Comparison of ENCODE assay signal across 34 cellular contexts in genomic region chr2:116949249-116949648, GRCh38.
DNase-seq lines count a peak whose midpoint lies in the region; ATAC-seq, FAIRE-seq and TF ChIP-seq lines count a peak whose summit lies in the region.
"Had no signal": no experiment of that assay in that cellular context is flagged by ENCODE, and none has a peak within 500 bp of the region (broad histone marks: within the 10 kb centered on the region; RNA-seq: fewer than 3 reads in every experiment).

No MANE protein-coding gene starts in this region.

- in situ Hi-C loops in HepG2 (cut with HindIII; ENCODE audit: extremely low pct_ligation_motif_present, low pct_unique_long_range_greater_than_20kb) (no loop called here), K562 (cut with MboI) (no loop called here)

- POLR2A ChIA-PET in HepG2 (lab: Yijun Ruan, JAX) = no interaction called here
- POLR2A ChIA-PET in K562 (lab: Yijun Ruan, JAX) = no interaction called here

- H3K4me1 ChIP-seq in HepG2 (ENCODE audit: insufficient read depth, low read length) (no peaks in the 10 kb centered on the region), right lobe of liver (no peaks in the 10 kb centered on the region), K562 (replicated peaks in 1 of 2; ENCODE audit: control insufficient read depth in 2 of 2, insufficient read depth in 2 of 2, low read length in 2 of 2) (no peaks in the 10 kb centered on the region), osteoblast (ENCODE audit: insufficient read depth, low read length) (no peaks in the 10 kb centered on the region)
- H3K4me1 ChIP-seq: A549; BE2C; BLaER1; BLaER1 treated with 17β-estradiol and CSF1 and Interleukin-3, amounts not matched to agents 10 nM and 100 nM; Caco-2 had no signal

- DNase-seq in DMS53 (lab: John Stamatoyannopoulos, UW) (peak; percentile 6), DMS53 treated with DMSO at 0.1 percent for 48 hours (lab: John Stamatoyannopoulos, UW; ENCODE audit: unreplicated experiment) (no peak), HepG2 (ENCODE audit: low spot score) (no peak), right lobe of liver (no peak), K562 (ENCODE audit: extremely low read depth in 1 of 4, low spot score in 3 of 4) (no peak), osteoblast (ENCODE audit: insufficient read length, low spot score, missing footprints) (peak; percentile 62), head of caudate nucleus (no peak), D721Med (ENCODE audit: insufficient read length, low spot score) (no peak)
- DNase-seq: 8988T; ACHN; AML-193; BE2C; C1 segment of cervical spinal cord; Caco-2; Calu3; CD4-positive, alpha-beta memory T cell; CD4-positive, alpha-beta T cell; CD4-positive, CD25-positive, alpha-beta regulatory T cell; CD8-positive, alpha-beta memory T cell; CD8-positive, alpha-beta T cell; COR-L47; DMS 273 treated with DMSO at 0.1 percent for 48 hours; DMS153; DMS79; DMS79 treated with DMSO at 0.1 percent for 48 hours; DND-41; EL had no signal

- TF ChIP-seq POLR2A in HepG2 (IDR thresholded peaks at IDR 0.05; ENCODE audit: insufficient read depth in 1 of 2, low read depth in 2 of 2, low read length in 2 of 2) (no peak), right lobe of liver (IDR thresholded peaks at IDR 0.05) (no peak), K562 (conservative IDR thresholded peaks at IDR 0.05) (no peak)

- BruUV-seq in HepG2 (replicated peaks; lab: Mats Ljungman, UMichigan) (no TSS peak), K562 (replicated peaks; lab: Mats Ljungman, UMichigan) (no TSS peak)

- H3K9ac ChIP-seq in HepG2 (ENCODE audit: insufficient read depth, low read depth, low read length) (no peak overlapping the region), K562 (ENCODE audit: insufficient read depth in 1 of 2, low read depth in 2 of 2, low read length in 2 of 2) (no peak overlapping the region)
- H3K9ac ChIP-seq: BLaER1; BLaER1 treated with 17β-estradiol and CSF1 and Interleukin-3, amounts not matched to agents 10 nM and 100 nM had no signal

- H3K79me2 ChIP-seq in HepG2 (ENCODE audit: insufficient read depth, low read length) = no peaks in the 10 kb centered on the region
- no peaks in the 10 kb centered on the region for H3K79me2 ChIP-seq in K562 (ENCODE audit: control insufficient read depth, insufficient read depth, low read length)
- no peaks in the 10 kb centered on the region for H3K79me2 ChIP-seq in osteoblast (ENCODE audit: insufficient read depth, low read length)

- H2AFZ ChIP-seq in HepG2 (ENCODE audit: low read length) (no peak overlapping the region), K562 (ENCODE audit: low read depth, low read length) (no peak overlapping the region), osteoblast (ENCODE audit: low read length) (no peak overlapping the region)

- intact Hi-C loops in HepG2 (cut with micrococcal nuclease; ENCODE audit: unreplicated experiment) (no loop called here), right lobe of liver (cut with DNase I) (no loop called here), K562 (cut with micrococcal nuclease) (no loop called here), head of caudate nucleus (cut with DNase I) (no loop called here)

- FAIRE-seq in HepG2 (lab: Jason Lieb, UNC) (no peak), K562 (lab: Jason Lieb, UNC) (no peak), D721Med (lab: Jason Lieb, UNC) (no peak)
- FAIRE-seq: A204.1, A549, G401.6 had no signal

- H3K4me3 ChIP-seq in HepG2 (replicated peaks in 1 of 3; ENCODE audit: insufficient read depth in 1 of 3, low read depth in 2 of 3, low read length in 3 of 3) (no peak overlapping the region), right lobe of liver (no peak overlapping the region), K562 (no peak overlapping the region), osteoblast (ENCODE audit: insufficient read depth, low read length) (no peak overlapping the region)
- H3K4me3 ChIP-seq: A549; BLaER1; BLaER1 treated with 17β-estradiol and CSF1 and Interleukin-3, amounts not matched to agents 10 nM and 100 nM had no signal

- CTCF ChIA-PET in HepG2 (lab: Yijun Ruan, JAX; ENCODE audit: low intra/inter-chr PET ratio, low total read pairs) = no interaction called here
- CTCF ChIA-PET in K562 (lab: Yijun Ruan, JAX; ENCODE audit: low intra/inter-chr PET ratio) = no interaction called here

- H3K27ac ChIP-seq in HepG2 (ENCODE audit: extremely low read length, insufficient read depth, low read length) = no peak overlapping the region
- H3K27ac ChIP-seq in right lobe of liver = no peak overlapping the region
- H3K27ac ChIP-seq in K562 (ENCODE audit: extremely low read depth, low read depth, low read length) = no peak overlapping the region
- no peak overlapping the region for H3K27ac ChIP-seq in osteoblast (ENCODE audit: low read depth, low read length)
- H3K27ac ChIP-seq: 22Rv1; A549; BLaER1; BLaER1 treated with 17β-estradiol and CSF1 and Interleukin-3, amounts not matched to agents 10 nM and 100 nM; C4-2B had no signal

- H3K9me3 ChIP-seq in HepG2 (ENCODE audit: low read length) = peaks cover 73% of the 10 kb centered on the region
- H3K9me3 ChIP-seq in right lobe of liver = no peaks in the 10 kb centered on the region
- H3K9me3 ChIP-seq in K562 (replicated peaks; ENCODE audit: control insufficient read depth, insufficient read depth, low read depth, low read length) = no peaks in the 10 kb centered on the region
- no peaks in the 10 kb centered on the region for H3K9me3 ChIP-seq in osteoblast (ENCODE audit: low read depth, low read length)
- H3K9me3 ChIP-seq: A549; BE2C; BLaER1; BLaER1 treated with 17β-estradiol and CSF1 and Interleukin-3, amounts not matched to agents 10 nM and 100 nM; Caco-2 had no signal

- H3K36me3 ChIP-seq in HepG2 (replicated peaks in 1 of 2; ENCODE audit: control insufficient read depth in 1 of 2, insufficient read depth in 2 of 2, low read length in 2 of 2) (no peaks in the 10 kb centered on the region), right lobe of liver (no peaks in the 10 kb centered on the region), K562 (ENCODE audit: control insufficient read depth, insufficient read depth, low read length) (no peaks in the 10 kb centered on the region), osteoblast (ENCODE audit: insufficient read depth, low read length) (no peaks in the 10 kb centered on the region)
- H3K36me3 ChIP-seq: BE2C; BLaER1; BLaER1 treated with 17β-estradiol and CSF1 and Interleukin-3, amounts not matched to agents 10 nM and 100 nM had no signal

- H3K27me3 ChIP-seq in HepG2 (ENCODE audit: control insufficient read depth in 1 of 2, insufficient read depth in 2 of 2, low read length in 2 of 2) (no peaks in the 10 kb centered on the region), right lobe of liver (no peaks in the 10 kb centered on the region), K562 (ENCODE audit: control insufficient read depth in 2 of 2, insufficient read depth in 2 of 2, low read length in 2 of 2) (no peaks in the 10 kb centered on the region), osteoblast (ENCODE audit: insufficient read depth, low read length) (no peaks in the 10 kb centered on the region)
- H3K27me3 ChIP-seq: BE2C; BLaER1; BLaER1 treated with 17β-estradiol and CSF1 and Interleukin-3, amounts not matched to agents 10 nM and 100 nM had no signal

- no peak for ATAC-seq in HepG2
- no peak for ATAC-seq in right lobe of liver
- no peak for ATAC-seq in K562
- ATAC-seq: A549; CD8-positive, alpha-beta T cell had no signal

- no peaks in the 10 kb centered on the region for H4K20me1 ChIP-seq in HepG2 (ENCODE audit: insufficient read depth, low read length)
- H4K20me1 ChIP-seq in K562 (replicated peaks; ENCODE audit: control insufficient read depth, insufficient read depth, low read length) = no peaks in the 10 kb centered on the region
- no peaks in the 10 kb centered on the region for H4K20me1 ChIP-seq in osteoblast (ENCODE audit: insufficient read depth, low read length)
- H4K20me1 ChIP-seq: BLaER1; BLaER1 treated with 17β-estradiol and CSF1 and Interleukin-3, amounts not matched to agents 10 nM and 100 nM had no signal

- no peaks in the 10 kb centered on the region for H3K9me1 ChIP-seq in K562 (ENCODE audit: control insufficient read depth, insufficient read depth, low read length)

- 21% methylated on average over 3 of the region's 3 CpGs for WGBS in HepG2 (ENCODE audit: low lambda C conversion rate)
- WGBS in right lobe of liver (ENCODE audit: insufficient coverage, low coverage, low lambda C conversion rate, missing lambda C conversion rate) = 67% methylated on average over 3 of the region's 3 CpGs
- 6% methylated on average over 3 of the region's 3 CpGs for WGBS in K562 (ENCODE audit: insufficient coverage, low coverage, missing lambda C conversion rate)

- TF ChIP-seq CTCF in HepG2 (CRISPR knock-in tag; IDR thresholded peaks at IDR 0.05) = no peak
- no peak for TF ChIP-seq CTCF in right lobe of liver (IDR thresholded peaks at IDR 0.05)
- TF ChIP-seq CTCF in K562 (IDR thresholded peaks at IDR 0.05 in 2 of 3, conservative IDR thresholded peaks at IDR 0.05 in 1 of 3; ENCODE audit: insufficient read depth in 2 of 3, low read depth in 1 of 3, low read length in 3 of 3) = no peak
- TF ChIP-seq CTCF in osteoblast (IDR thresholded peaks at IDR 0.05; ENCODE audit: extremely low read depth, low read depth, low read length) = no peak
- TF ChIP-seq CTCF in D721Med (IDR thresholded peaks at IDR 0.05; ENCODE audit: insufficient read depth, missing control alignments) = no peak

- no peak for TF ChIP-seq EP300 in HepG2 (IDR thresholded peaks at IDR 0.05; ENCODE audit: low read depth in 2 of 2, low read length in 2 of 2)
- no peak for TF ChIP-seq EP300 in HepG2 (CRISPR knock-in tag; IDR thresholded peaks at IDR 0.05; ENCODE audit: borderline replicate concordance)
- no peak for TF ChIP-seq EP300 in K562 (IDR thresholded peaks at IDR 0.05; ENCODE audit: low read length)

- TF ChIP-seq RAD21 in HepG2 (CRISPR knock-in tag; IDR thresholded peaks at IDR 0.05) (no peak), K562 (CRISPR knock-in tag; conservative IDR thresholded peaks at IDR 0.05 in 1 of 2, IDR thresholded peaks at IDR 0.05 in 1 of 2) (no peak)

- H3K4me2 ChIP-seq in HepG2 (ENCODE audit: low read depth, low read length) = no peak overlapping the region
- no peak overlapping the region for H3K4me2 ChIP-seq in K562 (ENCODE audit: insufficient read depth, low read length)
- H3K4me2 ChIP-seq in osteoblast (ENCODE audit: insufficient read depth, low read length) = no peak overlapping the region
- H3K4me2 ChIP-seq: A549; BLaER1; BLaER1 treated with 17β-estradiol and CSF1 and Interleukin-3, amounts not matched to agents 10 nM and 100 nM had no signal

TF ChIP-seq in HepG2, 621 proteins besides CTCF, POLR2A, EP300 and RAD21:
- TF ChIP-seq RAD51 (IDR thresholded peaks at IDR 0.05; ENCODE audit: borderline replicate concordance) (peak; percentile 49; the same call in 1 of the 2 replicates), TCF12 (IDR thresholded peaks at IDR 0.05) (no peak), TCF12 (CRISPR knock-in tag; IDR thresholded peaks at IDR 0.05) (no peak)

Comparison
In these comparisons a context has a peak if more than half of its experiments do, and no peak if none do; other contexts are left out.
1. DNase-seq: peak in DMS53 (single experiment) and osteoblast (single experiment); none in DMS53 treated with DMSO at 0.1 percent for 48 hours (single experiment), HepG2 (single experiment), right lobe of liver (0 of 3), K562 (0 of 4), head of caudate nucleus (0 of 42) and D721Med (single experiment).